In genomic region chr16:600781-601180, GRCh38 we compare ENCODE assay signal across 1 cellular context.
TF ChIP-seq lines count a peak whose summit lies in the region.

No MANE protein-coding gene starts in this region.

TF ChIP-seq in K562, 482 proteins besides CTCF, POLR2A, EP300 and RAD21:
- TF ChIP-seq ZNF311 (CRISPR knock-in tag; IDR thresholded peaks at IDR 0.05) (no peak), SMC3 (conservative IDR thresholded peaks at IDR 0.05; ENCODE audit: insufficient read depth, low read depth, low read length) (0 out of 2 replicates have a peak, but pooled peaks have one; percentile 18)
